ENCODE assay signal across 8 cellular contexts in the genomic region with DNA sequence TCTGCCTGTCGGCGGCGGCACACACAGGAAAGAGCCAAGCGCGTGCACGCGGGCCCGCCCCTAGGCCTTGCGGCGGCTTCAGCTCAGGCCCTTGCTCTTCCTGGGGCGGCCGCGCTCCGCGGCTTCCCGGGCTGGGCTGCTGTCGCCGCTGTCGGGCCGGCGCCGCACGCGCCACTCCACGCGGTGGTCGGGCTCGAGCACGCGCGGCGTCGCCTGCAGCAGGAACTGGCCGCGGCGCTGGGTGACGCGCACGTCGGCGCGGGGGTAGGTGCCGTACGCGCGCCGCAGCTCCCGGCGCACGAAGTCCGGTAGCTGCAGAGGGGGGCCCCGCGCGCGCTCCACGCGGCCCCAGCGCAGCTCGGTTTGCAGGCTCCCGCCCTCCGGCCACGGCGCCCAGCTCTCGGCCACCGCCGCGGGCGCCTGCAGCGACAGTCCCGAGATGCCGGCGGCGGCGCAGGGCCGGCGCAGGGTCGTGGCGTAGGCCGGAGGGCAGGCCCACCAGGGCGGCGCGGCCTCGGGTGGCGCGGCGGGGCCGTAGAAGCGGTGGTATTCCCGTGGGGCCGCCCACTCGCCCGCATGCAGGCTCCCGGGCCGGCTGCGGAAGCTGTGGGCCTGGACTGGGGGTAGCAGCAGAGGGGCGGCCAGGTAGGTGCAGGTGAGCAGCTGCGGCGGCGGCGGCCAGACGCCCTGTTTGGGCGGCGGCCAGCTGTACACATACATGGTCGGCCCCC. TPM values are rescaled to one million over a fixed set of nuclear protein-coding genes. Genes with fewer than 3 reads are reported as not detected.
DNase-seq lines count a peak whose midpoint lies in the region; ATAC-seq and TF ChIP-seq lines count a peak whose summit lies in the region.

No MANE protein-coding gene starts in this region.

- H3K4me3 Mint-ChIP-seq in activated CD4-positive, alpha-beta T cell treated with anti-CD3 and anti-CD28 coated beads for 36 hours: peak overlapping the region; percentile 95

- intact Hi-C loops in activated CD4-positive, alpha-beta T cell treated with anti-CD3 and anti-CD28 coated beads for 36 hours (cut with DNase I, micrococcal nuclease): loop anchor here (1.0 to 2.0 kb wide), 10 partner anchors 11 to 298 kb away; a partner anchor contains a TSS

- peak overlapping the region; percentile 93 for H3K27ac Mint-ChIP-seq in activated CD4-positive, alpha-beta T cell treated with anti-CD3 and anti-CD28 coated beads for 36 hours

- H3K36me3 Mint-ChIP-seq in activated CD4-positive, alpha-beta T cell treated with anti-CD3 and anti-CD28 coated beads for 36 hours (ENCODE audit: low read depth): peaks cover 21% of the 10 kb centered on the region

- H3K4me1 Mint-ChIP-seq in activated CD4-positive, alpha-beta T cell treated with anti-CD3 and anti-CD28 coated beads for 36 hours: peaks cover 25% of the 10 kb centered on the region

- H3K9me3 Mint-ChIP-seq in activated CD4-positive, alpha-beta T cell treated with anti-CD3 and anti-CD28 coated beads for 36 hours (ENCODE audit: low read depth): no peaks in the 10 kb centered on the region

- H3K4me3 ChIP-seq in AG10803 (ENCODE audit: low read length): peak overlapping the region; percentile 79

- POLR2A ChIA-PET in activated CD4-positive, alpha-beta T cell treated with anti-CD3 and anti-CD28 coated beads for 36 hours (lab: Charles Lee): interaction anchor here (0.6 to 2.1 kb wide), 11 partner anchors 11 to 110 kb away, joined by 3 to 9 read pairs (median 3); a partner anchor contains a TSS

- CTCF ChIA-PET in activated CD4-positive, alpha-beta T cell treated with anti-CD3 and anti-CD28 coated beads for 36 hours (lab: Charles Lee): interaction anchor here (0.5 to 4.8 kb wide), 15 partner anchors 12 to 1243 kb away, joined by 3 to 25 read pairs (median 4); a partner anchor contains a TSS

- no peaks in the 10 kb centered on the region for H3K27me3 Mint-ChIP-seq in activated CD4-positive, alpha-beta T cell treated with anti-CD3 and anti-CD28 coated beads for 36 hours

- H3K27ac ChIP-seq in cingulate gyrus (ENCODE audit: low read depth, low read length): peak overlapping the region; percentile 85

- DNase-seq in AG10803 (ENCODE audit: low read depth) (peak; percentile 73), NCI-H345 treated with DMSO at 0.1 percent for 48 hours (lab: John Stamatoyannopoulos, UW; ENCODE audit: unreplicated experiment) (peak; percentile 63), left kidney (ENCODE audit: low read depth, low spot score) (peak; percentile 96)
- DNase-seq in activated CD4-positive, alpha-beta T cell treated with anti-CD3 and anti-CD28 coated beads for 36 hours: peak; percentile 91
- peak; percentile 86 for DNase-seq in stimulated activated CD4-positive, alpha-beta T cell treated with anti-CD3 and anti-CD28 coated beads, Interleukin-1b, Interleukin-23, amount 100 ng/mL, for 48 hours

- TF ChIP-seq CTCF in AG10803 (conservative IDR thresholded peaks at IDR 0.05; ENCODE audit: low read length): no peak

- ATAC-seq in GM19023 (IDR thresholded peaks at IDR 0.05; ENCODE audit: unreplicated experiment) (peak; percentile 74), HG03159 (IDR thresholded peaks at IDR 0.05; ENCODE audit: unreplicated experiment) (peak; percentile 77)
- peak; percentile 66 for ATAC-seq in activated CD4-positive, alpha-beta T cell treated with anti-CD3 and anti-CD28 coated beads for 36 hours

RNA-seq across cellular contexts. Expression of a gene that starts 0.8 kb away (rescaled TPM):
- total RNA-seq in activated CD4-positive, alpha-beta T cell treated with anti-CD3 and anti-CD28 coated beads for 36 hours: under 1 TPM; 0.27 to 0.32 TPM

RNA-seq across cellular contexts. Expression of a gene that starts 18.2 kb away (rescaled TPM):
- 10 to 100 TPM; 60.8 to 72.7 TPM for total RNA-seq in activated CD4-positive, alpha-beta T cell treated with anti-CD3 and anti-CD28 coated beads for 36 hours

RNA-seq across cellular contexts. Expression of a gene that starts 29.9 kb away (rescaled TPM):
- total RNA-seq in activated CD4-positive, alpha-beta T cell treated with anti-CD3 and anti-CD28 coated beads for 36 hours: 10 to 100 TPM in 1 of 2 experiments, 1 to 10 TPM in 1; 5.4 to 11.9 TPM

RNA-seq across cellular contexts. Expression of a gene that starts 32.0 kb away (rescaled TPM):
- 10 to 100 TPM in 1 of 2 experiments, 1 to 10 TPM in 1; 9.1 to 11.2 TPM for total RNA-seq in activated CD4-positive, alpha-beta T cell treated with anti-CD3 and anti-CD28 coated beads for 36 hours

RNA-seq across cellular contexts. Expression of a gene that starts 52.0 kb away (rescaled TPM):
- total RNA-seq in activated CD4-positive, alpha-beta T cell treated with anti-CD3 and anti-CD28 coated beads for 36 hours: 10 to 100 TPM; 51.1 to 53.3 TPM

Comparison
In these comparisons a context has a peak if more than half of its experiments do, and no peak if none do; other contexts are left out.
1. Peak in every context shown above with its lines: DNase-seq, ATAC-seq, H3K4me3 ChIP-seq and H3K27ac ChIP-seq.